ENCODE assay signal across 8 cellular contexts in genomic region chr15:78726870-78727551, GRCh38.
A peak's percentile ranks its signal among the peaks of the same experiment; 100 is the strongest.
DNase-seq lines count a peak whose midpoint lies in the region; ATAC-seq and TF ChIP-seq lines count a peak whose summit lies in the region.

No MANE protein-coding gene starts in this region.

- H3K4me3 ChIP-seq in left ventricle myocardium inferior (no peak overlapping the region), NB4 (ENCODE audit: low read depth, low read length) (no peak overlapping the region), astrocyte of the spinal cord (ENCODE audit: low read depth, low read length) (no peak overlapping the region), smooth muscle cell (no peak overlapping the region)

- H3K27ac ChIP-seq in left ventricle myocardium inferior (replicated peaks) (no peak overlapping the region), smooth muscle cell (ENCODE audit: low read depth) (peak overlapping the region; percentile 41)

- in situ Hi-C loops in astrocyte of the spinal cord (cut with HindIII; ENCODE audit: low sequenced_read_pairs) = no loop called here

- H3K27me3 ChIP-seq in left ventricle myocardium inferior (ENCODE audit: low read depth) (no peaks in the 10 kb centered on the region), smooth muscle cell (ENCODE audit: low read depth) (no peaks in the 10 kb centered on the region)

- H3K9me3 ChIP-seq in left ventricle myocardium inferior (replicated peaks) (no peaks in the 10 kb centered on the region), smooth muscle cell (replicated peaks; ENCODE audit: low read depth) (no peaks in the 10 kb centered on the region)

- TF ChIP-seq CTCF in left ventricle myocardium inferior (IDR thresholded peaks at IDR 0.05; ENCODE audit: borderline replicate concordance) (no peak), NB4 (IDR thresholded peaks at IDR 0.05; ENCODE audit: low read depth, low read length) (no peak), astrocyte of the spinal cord (IDR thresholded peaks at IDR 0.05; ENCODE audit: low read depth, low read length) (no peak), smooth muscle cell (IDR thresholded peaks at IDR 0.05; ENCODE audit: borderline replicate concordance, insufficient read depth, poor library complexity, severe bottlenecking) (no peak)

- no peaks in the 10 kb centered on the region for H3K36me3 ChIP-seq in left ventricle myocardium inferior
- H3K36me3 ChIP-seq in smooth muscle cell (ENCODE audit: low read depth) = no peaks in the 10 kb centered on the region

- no peaks in the 10 kb centered on the region for H3F3A ChIP-seq in smooth muscle cell (ENCODE audit: low read depth)

- H3K4me2 ChIP-seq in smooth muscle cell = no peak overlapping the region

- H3K4me1 ChIP-seq in left ventricle myocardium inferior (no peaks in the 10 kb centered on the region), smooth muscle cell (ENCODE audit: low read depth) (no peaks in the 10 kb centered on the region)

- DNase-seq in cardiac septum (ENCODE audit: low spot score) (peak; percentile 33), left ventricle myocardium inferior (no peak), NB4 (ENCODE audit: low read depth) (peak; percentile 62), astrocyte of the spinal cord (ENCODE audit: low read depth, low spot score) (peak; percentile 5), smooth muscle cell (lab: John Stamatoyannopoulos, UW; ENCODE audit: unreplicated experiment) (no peak), NCI-H2107 treated with DMSO at 0.1 percent for 48 hours (lab: John Stamatoyannopoulos, UW; ENCODE audit: unreplicated experiment) (no peak), NCI-H128 (lab: John Stamatoyannopoulos, UW; ENCODE audit: unreplicated experiment) (no peak)

- no peaks in the 10 kb centered on the region for H3K79me2 ChIP-seq in smooth muscle cell (ENCODE audit: low read depth)

- no peak for TF ChIP-seq POLR2A in NB4 (IDR thresholded peaks at IDR 0.05; ENCODE audit: extremely low read depth, insufficient read length)

- intact Hi-C loops in cardiac septum (cut with DNase I) = no loop called here
- intact Hi-C loops in left ventricle myocardium inferior (cut with micrococcal nuclease) = no loop called here

- no peak overlapping the region for H3K9ac ChIP-seq in smooth muscle cell (ENCODE audit: low read depth)

- WGBS in smooth muscle cell (ENCODE audit: low lambda C conversion rate) = 81% methylated on average over 13 of the region's 14 CpGs

- no peak for ATAC-seq in GM21619 (IDR thresholded peaks at IDR 0.05; ENCODE audit: unreplicated experiment)

- H4K20me1 ChIP-seq in smooth muscle cell (ENCODE audit: low read depth) = no peaks in the 10 kb centered on the region

- H2AFZ ChIP-seq in smooth muscle cell (ENCODE audit: low read depth) = no peak overlapping the region

Comparison
In these comparisons a context has a peak if more than half of its experiments do, and no peak if none do; other contexts are left out.
1. DNase-seq: peak in cardiac septum (single experiment), NB4 (single experiment) and astrocyte of the spinal cord (single experiment); none in left ventricle myocardium inferior (single experiment), smooth muscle cell (single experiment), NCI-H2107 treated with DMSO at 0.1 percent for 48 hours (single experiment) and NCI-H128 (single experiment).